ENCODE assay signal across 8 cellular contexts in genomic region chr1:202380531-202380930, GRCh38. TPM values are rescaled to one million over a fixed set of nuclear protein-coding genes. Genes with fewer than 3 reads are reported as not detected.
DNase-seq lines count a peak whose midpoint lies in the region; ATAC-seq and TF ChIP-seq lines count a peak whose summit lies in the region.
"Not testable (repeated sequence)": the region's sequence is repeated elsewhere in the genome, so short reads cannot be mapped to it uniquely, and the experiment has no call there.
"Had no signal": no experiment of that assay in that cellular context is flagged by ENCODE, and none has a peak within 500 bp of the region (broad histone marks: within the 10 kb centered on the region; RNA-seq: fewer than 3 reads in every experiment).

No MANE protein-coding gene starts in this region.

- not testable (repeated sequence) for H4K5ac ChIP-seq in H9 (ENCODE audit: insufficient read length, low read depth, low read length)

- not testable (repeated sequence) for H2BK15ac ChIP-seq in H9 (ENCODE audit: low read depth, low read length)

- H2BK5ac ChIP-seq in H9 (ENCODE audit: insufficient read length, low read length) = not testable (repeated sequence)

- not testable (repeated sequence) for H3K23me2 ChIP-seq in H9 (ENCODE audit: insufficient read length, low read depth, low read length, poor library complexity, severe bottlenecking)

- H3K27me3 ChIP-seq in CD4-positive, alpha-beta memory T cell (ENCODE audit: insufficient read depth, low read length); H9 (ENCODE audit: insufficient read depth, low read length); breast epithelium; hepatocyte: not testable (repeated sequence)

- H3K4ac ChIP-seq in H9 (ENCODE audit: low read depth, low read length) = not testable (repeated sequence)

- not testable (repeated sequence) for H4K20me1 ChIP-seq in H9 (ENCODE audit: control insufficient read depth, insufficient read depth, insufficient read length); hepatocyte (ENCODE audit: insufficient read depth, poor library complexity, severe bottlenecking)

- not testable (repeated sequence) for H2BK120ac ChIP-seq in H9 (ENCODE audit: low read depth, low read length, poor library complexity, severe bottlenecking)

- H3K4me1 Mint-ChIP-seq in CD4-positive, alpha-beta memory T cell = peaks cover 18 to 34% (median 27%) of the 10 kb centered on the region in 4 donors
- H3K4me1 Mint-ChIP-seq in H9 (peaks cover 27 to 29% of the 10 kb centered on the region in 2 experiments), nephron (peaks cover 14% of the 10 kb centered on the region)
- peaks cover 13% of the 10 kb centered on the region for H3K4me1 Mint-ChIP-seq in activated CD8-positive, alpha-beta T cell treated with anti-CD3 and anti-CD28 coated beads, Interleukin-2, amount 10 ng/mL, durations not matched to agents 7 days and 5 days (ENCODE audit: low read depth)

- not testable (repeated sequence) for H4K91ac ChIP-seq in H9 (ENCODE audit: insufficient read length, low read depth, low read length)

- not testable (repeated sequence) for H3K14ac ChIP-seq in H9 (ENCODE audit: insufficient read depth, low read length)

- H3K9ac ChIP-seq in H9 (ENCODE audit: extremely low read depth, insufficient read length, low read length) = not testable (repeated sequence)

- H2BK20ac ChIP-seq in H9 (ENCODE audit: low read depth, low read length, poor library complexity, severe bottlenecking) = not testable (repeated sequence)

- not testable (repeated sequence) for H3K4me3 ChIP-seq in CD4-positive, alpha-beta memory T cell (ENCODE audit: low read length in 2 of 2); hepatocyte
- H3K4me3 ChIP-seq in breast epithelium = peak overlapping the region in 1 of 3 donors; percentile 22

- H2AFZ ChIP-seq in H9 (ENCODE audit: low read length); hepatocyte: not testable (repeated sequence)

- TF ChIP-seq CTCF in H9 (conservative IDR thresholded peaks at IDR 0.05); breast epithelium (IDR thresholded peaks at IDR 0.05); hepatocyte (IDR thresholded peaks at IDR 0.05; ENCODE audit: poor library complexity); nephron (IDR thresholded peaks at IDR 0.05; ENCODE audit: unreplicated experiment in 3 of 3): not testable (repeated sequence)

- H4K8ac ChIP-seq in H9 (replicated peaks; ENCODE audit: insufficient read length, low read depth, low read length) = not testable (repeated sequence)

- H3K4me2 ChIP-seq in H9 (ENCODE audit: insufficient read depth, insufficient read length, low read length) = not testable (repeated sequence)
- H3K4me2 ChIP-seq in hepatocyte = peak overlapping the region; percentile 77

- CTCF ChIA-PET in CD4-positive, alpha-beta memory T cell (lab: Charles Lee; ENCODE audit: partially characterized antibody); activated CD8-positive, alpha-beta T cell treated with anti-CD3 and anti-CD28 coated beads, Interleukin-2, amount 10 ng/mL, durations not matched to agents 7 days and 5 days (lab: Charles Lee): not testable (repeated sequence)

- POLR2A ChIA-PET in CD4-positive, alpha-beta memory T cell (lab: Charles Lee; ENCODE audit: partially characterized antibody) = interaction anchor here (1.2 kb wide), 1 partner anchor 32 kb away, joined by 4 read pairs; the partner anchor contains the start of gene PPP1R12B
- POLR2A ChIA-PET in activated CD8-positive, alpha-beta T cell treated with anti-CD3 and anti-CD28 coated beads, Interleukin-2, amount 10 ng/mL, durations not matched to agents 7 days and 5 days (lab: Charles Lee) = not testable (repeated sequence)

- DNase-seq in CD4-positive, alpha-beta memory T cell; H9; activated CD8-positive, alpha-beta T cell treated with anti-CD3 and anti-CD28 coated beads, Interleukin-2, amount 10 ng/mL, durations not matched to agents 7 days and 5 days; breast epithelium (ENCODE audit: low spot score in 2 of 2); hepatocyte (ENCODE audit: low spot score): not testable (repeated sequence)
- DNase-seq in M059J (ENCODE audit: low read depth) = peak; percentile 4

- H3K18ac ChIP-seq in H9 (ENCODE audit: insufficient read length, low read depth, low read length) = not testable (repeated sequence)

- not testable (repeated sequence) for H2AK5ac ChIP-seq in H9 (ENCODE audit: insufficient read length, low read length)

- not testable (repeated sequence) for H3K9me3 ChIP-seq in CD4-positive, alpha-beta memory T cell (ENCODE audit: control insufficient read depth in 1 of 2, low read length in 2 of 2); H9 (ENCODE audit: control insufficient read depth, low read depth, low read length); breast epithelium; hepatocyte (ENCODE audit: low read depth)

- H3K9me2 ChIP-seq in hepatocyte (replicated peaks; ENCODE audit: insufficient read depth) = not testable (repeated sequence)

- not testable (repeated sequence) for H3K27ac ChIP-seq in CD4-positive, alpha-beta memory T cell (ENCODE audit: low read depth, low read length); H9 (ENCODE audit: insufficient read length, low read depth, low read length)
- H3K27ac ChIP-seq in breast epithelium = peak overlapping the region; percentile 69 to 72
- H3K27ac ChIP-seq in hepatocyte = peak overlapping the region; percentile 78

- TF ChIP-seq POLR2A in breast epithelium (IDR thresholded peaks at IDR 0.05) = not testable (repeated sequence)

- not testable (repeated sequence) for H3K56ac ChIP-seq in H9 (ENCODE audit: insufficient read length, low read depth, low read length)

- H3K9me3 Mint-ChIP-seq in CD4-positive, alpha-beta memory T cell; H9; activated CD8-positive, alpha-beta T cell treated with anti-CD3 and anti-CD28 coated beads, Interleukin-2, amount 10 ng/mL, durations not matched to agents 7 days and 5 days (ENCODE audit: insufficient read depth); nephron: not testable (repeated sequence)

- not testable (repeated sequence) for H3K23ac ChIP-seq in H9 (ENCODE audit: insufficient read length, low read depth, low read length)

- H3K27me3 Mint-ChIP-seq in CD4-positive, alpha-beta memory T cell; H9 (ENCODE audit: low read depth); activated CD8-positive, alpha-beta T cell treated with anti-CD3 and anti-CD28 coated beads, Interleukin-2, amount 10 ng/mL, durations not matched to agents 7 days and 5 days (ENCODE audit: low read depth); nephron (ENCODE audit: low read depth): not testable (repeated sequence)

- peaks cover 16% of the 10 kb centered on the region for H3K4me1 ChIP-seq in CD4-positive, alpha-beta memory T cell (ENCODE audit: insufficient read depth, low read length)
- not testable (repeated sequence) for H3K4me1 ChIP-seq in H9 (ENCODE audit: insufficient read depth, low read length); breast epithelium; hepatocyte (ENCODE audit: insufficient read depth)

- not testable (repeated sequence) for H3K79me2 ChIP-seq in H9 (ENCODE audit: insufficient read depth, low read length)
- peaks cover 22% of the 10 kb centered on the region for H3K79me2 ChIP-seq in hepatocyte

- not testable (repeated sequence) for H3K36me3 ChIP-seq in CD4-positive, alpha-beta memory T cell (ENCODE audit: insufficient read depth, low read length); breast epithelium; hepatocyte (replicated peaks; ENCODE audit: insufficient read depth, low read depth)

- H3K4me3 Mint-ChIP-seq in CD4-positive, alpha-beta memory T cell = peak overlapping the region in 5 of 8 donors; percentile 10 to 78 (median 58)
- H3K4me3 Mint-ChIP-seq in H9 = peak overlapping the region in 1 of 2 experiments; percentile 9; a peak in 1 of 5 replicates
- H3K4me3 Mint-ChIP-seq in activated CD8-positive, alpha-beta T cell treated with anti-CD3 and anti-CD28 coated beads, Interleukin-2, amount 10 ng/mL, durations not matched to agents 7 days and 5 days; nephron: not testable (repeated sequence)

- ATAC-seq in activated CD8-positive, alpha-beta T cell treated with anti-CD3 and anti-CD28 coated beads, Interleukin-2, amount 10 ng/mL, durations not matched to agents 7 days and 5 days = peak; percentile 23

- no CpG with 5 or more reads among the region's 2 CpGs for WGBS in H9 (ENCODE audit: extremely low coverage, insufficient read length, low lambda C conversion rate)
- 50% methylated on average over 2 of the region's 2 CpGs for WGBS in hepatocyte (ENCODE audit: low lambda C conversion rate, missing lambda C conversion rate)

- H3K79me1 ChIP-seq in H9 (ENCODE audit: insufficient read depth, low read depth, low read length, poor library complexity, severe bottlenecking) = not testable (repeated sequence)

- H3K27ac Mint-ChIP-seq in CD4-positive, alpha-beta memory T cell = peak overlapping the region in 5 of 7 donors; percentile 36 to 93 (median 76)
- H3K27ac Mint-ChIP-seq in H9 = peak overlapping the region in 2 of 3 experiments; percentile 72 to 96; a peak in 4 of 7 replicates
- H3K27ac Mint-ChIP-seq in activated CD8-positive, alpha-beta T cell treated with anti-CD3 and anti-CD28 coated beads, Interleukin-2, amount 10 ng/mL, durations not matched to agents 7 days and 5 days = not testable (repeated sequence)
- peak overlapping the region in 2 of 3 experiments; percentile 0 to 23 for H3K27ac Mint-ChIP-seq in nephron

- not testable (repeated sequence) for H3K36me3 Mint-ChIP-seq in CD4-positive, alpha-beta memory T cell; H9 (ENCODE audit: insufficient read depth in 1 of 3, low read depth in 3 of 3); activated CD8-positive, alpha-beta T cell treated with anti-CD3 and anti-CD28 coated beads, Interleukin-2, amount 10 ng/mL, durations not matched to agents 7 days and 5 days (ENCODE audit: low read depth); nephron (ENCODE audit: low read depth)

- not testable (repeated sequence) for H2BK12ac ChIP-seq in H9 (ENCODE audit: insufficient read length, low read depth, low read length)

- intact Hi-C loops in CD4-positive, alpha-beta memory T cell (cut with micrococcal nuclease); breast epithelium (cut with DNase I; ENCODE audit: low total_unique reads): not testable (repeated sequence)

- not testable (repeated sequence) for H3T11ph ChIP-seq in H9 (ENCODE audit: low read length)

RNA-seq across cellular contexts. Expression of gene PPP1R12B, which starts 32.0 kb away (rescaled TPM):
- 10 to 100 TPM; 28.2 to 33.7 TPM for total RNA-seq in CD4-positive, alpha-beta memory T cell
- polyA plus RNA-seq in CD4-positive, alpha-beta memory T cell = 1 to 10 TPM; 1.9 to 5.9 TPM
- 8.1 and 12.9 TPM in 2 replicates for total RNA-seq in H9 (2021)
- total RNA-seq in M059J (2014; rRNA removed; shearing (Covaris generic)) = 4.1 and 9.3 TPM in 2 replicates
- total RNA-seq in activated CD8-positive, alpha-beta T cell treated with anti-CD3 and anti-CD28 coated beads, Interleukin-2, amount 10 ng/mL, durations not matched to agents 7 days and 5 days = 10 to 100 TPM; 21.9 to 24.2 TPM
- 100 to 1,000 TPM in 1 of 3 donors, 10 to 100 TPM in 2; 76.4 to 123 (median 90.7) TPM for total RNA-seq in breast epithelium
- 8.5 and 15.0 TPM in 2 replicates for total RNA-seq in hepatocyte
- 8.1 and 12.3 TPM in 2 replicates for polyA plus RNA-seq in hepatocyte

RNA-seq across cellular contexts. Expression of gene UBE2T, which starts 38.8 kb away (rescaled TPM):
- total RNA-seq in CD4-positive, alpha-beta memory T cell = 1 to 10 TPM; 3.9 to 4.2 TPM
- polyA plus RNA-seq in CD4-positive, alpha-beta memory T cell = 1 to 10 TPM; 6.8 to 7.1 TPM
- 50.9 and 56.0 TPM in 2 replicates for total RNA-seq in H9 (2021)
- total RNA-seq in M059J (2014; rRNA removed; shearing (Covaris generic)) = 249 and 263 TPM in 2 replicates
- 10 to 100 TPM; 83.4 to 86.0 TPM for total RNA-seq in activated CD8-positive, alpha-beta T cell treated with anti-CD3 and anti-CD28 coated beads, Interleukin-2, amount 10 ng/mL, durations not matched to agents 7 days and 5 days
- total RNA-seq in breast epithelium = 1 to 10 TPM; 1.4 to 6.0 (median 2.6) TPM
- total RNA-seq in hepatocyte = 7.8 and 18.9 TPM in 2 replicates
- 15.6 and 15.7 TPM in 2 replicates for polyA plus RNA-seq in hepatocyte
- total RNA-seq: ascending aorta had no signal
